8 cellular contexts compared by ENCODE assay signal in genomic region chr2:86382698-86383097, GRCh38. TPM values are rescaled to one million over a fixed set of nuclear protein-coding genes. Genes with fewer than 3 reads are reported as not detected.
"Had no signal": no experiment of that assay in that cellular context is flagged by ENCODE, and none has a peak within 500 bp of the region (broad histone marks: within the 10 kb centered on the region; RNA-seq: fewer than 3 reads in every experiment).

No MANE protein-coding gene starts in this region.

- H3K27ac ChIP-seq: HL-60 had no signal

- H3K4me3 ChIP-seq: GM23338 had no signal

- H3K4me1 Mint-ChIP-seq: GM23338, H9, IgD-negative memory B cell had no signal

- DNase-seq: H9, HFFc6 had no signal

- ATAC-seq: GM23338, HCT116, HepG2 had no signal

- H3K9me3 Mint-ChIP-seq: GM23338, H9, HFFc6, IgD-negative memory B cell had no signal

- H3K4me3 Mint-ChIP-seq: GM23338, H9, HFFc6, IgD-negative memory B cell had no signal

- H3K27ac Mint-ChIP-seq: GM23338, H9, HFFc6, IgD-negative memory B cell had no signal

RNA-seq across cellular contexts. Expression of gene REEP1, which starts 45.3 kb away (rescaled TPM):
- total RNA-seq: HT1080 had no signal
- polyA plus RNA-seq: HepG2, IgD-negative memory B cell had no signal
